Comparison of ENCODE assay signal across 19 cellular contexts in the genomic region with DNA sequence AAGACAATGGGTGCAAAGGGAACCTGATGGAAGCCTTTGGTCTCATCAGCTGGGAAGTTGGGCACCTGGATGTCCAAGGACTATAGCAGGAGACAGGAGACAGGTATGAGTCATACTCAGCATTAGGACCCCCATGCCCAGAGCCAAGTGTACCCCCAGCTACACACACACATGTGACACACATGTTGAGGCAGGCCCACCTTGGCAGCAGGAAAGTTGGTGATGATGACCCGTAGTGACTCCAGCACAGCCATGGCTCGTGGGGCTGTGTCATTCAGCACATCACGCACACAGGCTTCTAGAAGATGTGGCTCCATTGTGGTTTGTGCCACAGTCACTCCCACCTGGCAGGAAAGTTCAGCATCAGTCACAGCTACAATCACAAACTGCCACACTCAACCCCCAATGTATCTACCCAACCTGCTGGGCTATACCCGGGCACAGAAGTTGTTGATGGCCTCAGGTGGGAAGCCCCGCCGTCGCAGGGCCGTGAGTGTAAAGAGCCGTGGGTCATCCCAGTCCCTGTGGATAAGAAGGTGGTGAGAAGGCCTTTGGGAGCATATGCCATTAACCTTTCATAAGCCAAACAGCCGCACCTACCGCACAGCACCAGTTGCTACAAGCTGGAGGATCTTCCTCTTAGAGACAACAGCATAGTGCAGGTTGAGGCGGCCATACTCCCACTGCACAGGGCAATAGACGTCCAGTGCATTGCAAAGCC. TPM values are rescaled to one million over a fixed set of nuclear protein-coding genes. Genes with fewer than 3 reads are reported as not detected.
"Had no signal": no experiment of that assay in that cellular context is flagged by ENCODE, and none has a peak within 500 bp of the region (broad histone marks: within the 10 kb centered on the region; RNA-seq: fewer than 3 reads in every experiment).

No MANE protein-coding gene starts in this region.

- H3K9me3 Mint-ChIP-seq: activated B cell treated with CpG ODN at 0.5 μM for 24 hours; activated CD8-positive, alpha-beta T cell treated with anti-CD3 and anti-CD28 coated beads for 36 hours; activated naive CD4-positive, alpha-beta T cell treated with anti-CD3 and anti-CD28 coated beads for 36 hours; brain; natural killer cell had no signal

- H3K36me3 Mint-ChIP-seq: natural killer cell had no signal

- H3K27ac ChIP-seq: coronary artery, gastroesophageal sphincter, neutrophil, tibial nerve, uterus had no signal

- DNase-seq: activated B cell treated with CpG ODN at 0.5 μM for 24 hours; activated CD4-positive, alpha-beta T cell treated with anti-CD3 and anti-CD28 coated beads for 4 hours; activated CD8-positive, alpha-beta T cell treated with anti-CD3 and anti-CD28 coated beads for 36 hours; activated naive CD4-positive, alpha-beta T cell treated with anti-CD3 and anti-CD28 coated beads for 36 hours; activated T-cell treated with anti-CD3 and anti-CD28 coated beads, Interleukin-2, amount 50 U/mL, for 1 hour; anterior cingulate cortex; central memory CD4-positive, alpha-beta T cell; kidney glomerular epithelial cell; natural killer cell; stimulated activated CD8-positive, alpha-beta memory T cell treated with anti-CD3 and anti-CD28 coated beads, Interleukin-4, amount 100 ng/mL, for 48 hours; stimulated activated naive CD4-positive, alpha-beta T cell; T-helper 9 cell; uterus had no signal

- H3K27me3 ChIP-seq: gastroesophageal sphincter, heart left ventricle, neutrophil, tibial nerve, uterus had no signal

- ATAC-seq: activated CD8-positive, alpha-beta T cell treated with anti-CD3 and anti-CD28 coated beads for 36 hours; gastroesophageal sphincter; natural killer cell had no signal

- H3K36me3 ChIP-seq: uterus had no signal

- H3K4me3 ChIP-seq: coronary artery, gastroesophageal sphincter, heart left ventricle, tibial nerve, uterus had no signal

- H3K27me3 Mint-ChIP-seq: activated B cell treated with CpG ODN at 0.5 μM for 24 hours; activated CD8-positive, alpha-beta T cell treated with anti-CD3 and anti-CD28 coated beads for 36 hours had no signal

- H3K9me3 ChIP-seq: gastroesophageal sphincter, heart left ventricle, neutrophil, tibial nerve, uterus had no signal

- H3K27ac Mint-ChIP-seq: activated B cell treated with CpG ODN at 0.5 μM for 24 hours; activated CD8-positive, alpha-beta T cell treated with anti-CD3 and anti-CD28 coated beads for 36 hours; activated naive CD4-positive, alpha-beta T cell treated with anti-CD3 and anti-CD28 coated beads for 36 hours; natural killer cell had no signal

- H3K4me3 Mint-ChIP-seq: activated B cell treated with CpG ODN at 0.5 μM for 24 hours; activated CD8-positive, alpha-beta T cell treated with anti-CD3 and anti-CD28 coated beads for 36 hours; activated naive CD4-positive, alpha-beta T cell treated with anti-CD3 and anti-CD28 coated beads for 36 hours; brain; natural killer cell had no signal

RNA-seq across cellular contexts. Expression of gene LAMB2, which starts 33.8 kb away (rescaled TPM):
- total RNA-seq: activated B cell treated with CpG ODN at 0.5 μM for 24 hours; activated CD8-positive, alpha-beta T cell treated with anti-CD3 and anti-CD28 coated beads for 36 hours; activated naive CD4-positive, alpha-beta T cell treated with anti-CD3 and anti-CD28 coated beads for 36 hours had no signal
